ENCODE assay signal across 10 cellular contexts in the genomic region with DNA sequence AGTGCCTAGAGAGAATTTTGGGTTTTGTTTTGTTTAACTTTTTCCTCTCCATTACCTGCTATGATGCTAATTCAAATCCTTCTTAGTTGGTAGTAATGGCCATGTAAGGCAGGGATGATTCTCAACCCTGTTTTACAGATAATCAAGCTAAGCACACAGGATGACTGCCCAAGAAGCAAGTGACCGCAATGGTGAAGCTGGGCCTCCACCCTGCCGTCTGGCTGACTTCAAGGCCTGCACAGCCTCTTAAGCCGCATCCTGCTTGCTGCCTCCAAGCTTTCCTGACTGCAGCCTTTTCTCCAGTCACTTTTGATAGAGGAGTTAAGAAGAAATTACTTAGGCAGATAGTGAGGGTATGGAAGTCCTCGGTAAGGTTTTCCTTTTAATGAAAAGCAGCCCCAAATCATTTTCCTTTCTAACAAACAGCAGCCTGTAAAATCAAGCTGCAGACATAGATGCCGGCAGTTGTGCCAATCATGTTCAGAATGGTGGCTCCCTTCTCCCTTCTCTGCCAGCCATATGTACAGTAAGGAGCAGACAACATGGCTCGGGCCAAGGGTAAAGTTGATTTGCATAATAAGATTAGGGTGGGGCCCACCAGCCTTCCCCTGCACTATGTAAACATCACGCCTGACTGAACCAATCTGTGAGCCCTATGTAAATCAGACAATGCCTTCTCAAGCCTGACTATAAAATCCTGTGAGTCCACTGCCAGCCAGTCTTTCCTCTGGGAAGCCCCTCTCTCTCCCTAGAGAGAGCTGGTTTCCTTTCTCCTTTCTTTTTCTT. TPM values are rescaled to one million over a fixed set of nuclear protein-coding genes. Genes with fewer than 3 reads are reported as not detected.
A peak's percentile ranks its signal among the peaks of the same experiment; 100 is the strongest.
DNase-seq lines count a peak whose midpoint lies in the region; ATAC-seq, FAIRE-seq and TF ChIP-seq lines count a peak whose summit lies in the region.
"Had no signal": no experiment of that assay in that cellular context is flagged by ENCODE, and none has a peak within 500 bp of the region (broad histone marks: within the 10 kb centered on the region; RNA-seq: fewer than 3 reads in every experiment).

No MANE protein-coding gene starts in this region.

- H4K20me1 ChIP-seq in OCI-LY7 (ENCODE audit: insufficient read depth, low read length), result no peaks in the 10 kb centered on the region

- H3K4me1 ChIP-seq in OCI-LY7 (ENCODE audit: insufficient read depth, low read length, poor library complexity, severe bottlenecking) (no peaks in the 10 kb centered on the region), foreskin keratinocyte (peaks cover 10% of the 10 kb centered on the region)

- ATAC-seq in HG02852 (IDR thresholded peaks at IDR 0.05; ENCODE audit: unreplicated experiment) (peak; percentile 52), foreskin keratinocyte (peak; percentile 35), HG03159 (IDR thresholded peaks at IDR 0.05; ENCODE audit: unreplicated experiment) (no peak), T-cell (replicated peaks in 1 of 4) (no peak), GM21528 (IDR thresholded peaks at IDR 0.05; ENCODE audit: low FRiP score, unreplicated experiment) (no peak)

- H2AFZ ChIP-seq in OCI-LY7 (ENCODE audit: low read length), result no peak overlapping the region

- H3K27ac Mint-ChIP-seq in T-cell, result no peak overlapping the region

- no peak overlapping the region for H3K4me3 Mint-ChIP-seq in T-cell

- peaks cover 3 to 6% of the 10 kb centered on the region in 2 donors for H3K27me3 Mint-ChIP-seq in T-cell

- TF ChIP-seq CTCF in D721Med (IDR thresholded peaks at IDR 0.05; ENCODE audit: insufficient read depth, missing control alignments) (no peak), OCI-LY7 (conservative IDR thresholded peaks at IDR 0.05; ENCODE audit: low read length) (no peak), foreskin keratinocyte (conservative IDR thresholded peaks at IDR 0.05) (no peak)

- CTCF ChIA-PET in OCI-LY7 (lab: Charles Lee; ENCODE audit: unreplicated experiment) (no interaction called here), T-cell (lab: Charles Lee) (interaction anchor here (1.0 to 2.2 kb wide), 2 partner anchors 28 to 170 kb away, joined by 3 to 5 read pairs; no protein-coding TSS in a partner anchor)

- H3K79me2 ChIP-seq in OCI-LY7 (ENCODE audit: insufficient read depth, low read depth, low read length), result no peaks in the 10 kb centered on the region

- H3K27me3 ChIP-seq in foreskin keratinocyte, result no peaks in the 10 kb centered on the region

- intact Hi-C loops in OCI-LY7 (cut with micrococcal nuclease; ENCODE audit: unreplicated experiment), result no loop called here

- peaks cover 0 to 2% (median 0%) of the 10 kb centered on the region in 3 donors for H3K4me1 Mint-ChIP-seq in T-cell

- POLR2A ChIA-PET in OCI-LY7 (lab: Charles Lee), result interaction anchor here (0.9 to 1.3 kb wide), 2 partner anchors 9 to 81 kb away, joined by 3 read pairs; partner anchors contain the start of gene CTBS
- POLR2A ChIA-PET in T-cell (lab: Charles Lee), result interaction anchor here in 1 of 2 donors (0.6 to 1.8 kb wide), 2 partner anchors 10 kb away, joined by 4 to 6 read pairs; no protein-coding TSS in a partner anchor

- H3K27ac ChIP-seq in OCI-LY7 (ENCODE audit: low read depth, low read length, poor library complexity, severe bottlenecking), result no peak overlapping the region
- H3K27ac ChIP-seq in foreskin keratinocyte, result no peak overlapping the region

- H3K4me3 ChIP-seq in OCI-LY7 (ENCODE audit: low read depth, low read length, poor library complexity, severe bottlenecking), result no peak overlapping the region

- DNase-seq in D721Med (ENCODE audit: insufficient read length, low spot score) (no peak), OCI-LY7 (ENCODE audit: low spot score) (peak; percentile 4), foreskin keratinocyte (no peak), T-cell (no peak)
- DNase-seq in NK-92 treated with Interleukin-12 subunit alpha and Interleukin-12 subunit beta, amount 100 ng/mL, for 24 hours (lab: John Stamatoyannopoulos, UW), result no peak
- DNase-seq: caudate nucleus had no signal

- H3K36me3 Mint-ChIP-seq in T-cell, result no peaks in the 10 kb centered on the region

- H3K9me3 Mint-ChIP-seq in T-cell, result no peaks in the 10 kb centered on the region

- 0 out of 2 replicates have a peak, but pooled peaks cover 4% of the 10 kb centered on the region for H3K9me3 ChIP-seq in OCI-LY7 (ENCODE audit: low read length)

- BruUV-seq in OCI-LY7 (replicated peaks; lab: Mats Ljungman, UMichigan), result no TSS peak

- peak; percentile 92 for FAIRE-seq in D721Med (lab: Jason Lieb, UNC)
- FAIRE-seq: TTC549 had no signal

- H3K36me3 ChIP-seq in OCI-LY7 (ENCODE audit: insufficient read depth, low read length), result no peaks in the 10 kb centered on the region

- H3K9me2 ChIP-seq in OCI-LY7 (ENCODE audit: insufficient read depth, low read length), result no peaks in the 10 kb centered on the region

- no peak overlapping the region for H3K4me2 ChIP-seq in OCI-LY7 (ENCODE audit: low read length)

RNA-seq across cellular contexts. Expression of gene CTBS, which starts 8.8 kb away (rescaled TPM):
- 4.5 and 5.9 TPM in 2 replicates for total RNA-seq in OCI-LY7 (2014; rRNA removed; shearing (Covaris generic))
- total RNA-seq in OCI-LY7 (2022), result 9.3 and 11.9 TPM in 2 replicates
- 10.9 and 12.8 TPM in 2 replicates for total RNA-seq in foreskin keratinocyte
- 7.1 and 7.9 TPM in 2 replicates for polyA plus RNA-seq in foreskin keratinocyte
- 10 to 100 TPM; 14.8 to 20.3 (median 16.4) TPM for total RNA-seq in T-cell

Comparison
In these comparisons a context has a peak if more than half of its experiments do, and no peak if none do; other contexts are left out.
1. ATAC-seq: peak in HG02852 (single experiment) and foreskin keratinocyte (single experiment); none in HG03159 (single experiment), T-cell (0 of 4) and GM21528 (single experiment).